ENCODE assay signal across 1 cellular context in genomic region chr3:59364471-59364870, GRCh38.
TF ChIP-seq lines count a peak whose summit lies in the region.

No MANE protein-coding gene starts in this region.

TF ChIP-seq in IMR-90, 13 proteins besides CTCF, POLR2A, EP300 and RAD21:
- TF ChIP-seq CEBPB (IDR thresholded peaks at IDR 0.05; ENCODE audit: low read depth, low read length): peak; percentile 26; the same call in 1 of the 2 replicates
- no peak for TF ChIP-seq BHLHE40 (IDR thresholded peaks at IDR 0.05; ENCODE audit: low read depth, low read length)
